Comparison of ENCODE assay signal across 8 cellular contexts in the genomic region with DNA sequence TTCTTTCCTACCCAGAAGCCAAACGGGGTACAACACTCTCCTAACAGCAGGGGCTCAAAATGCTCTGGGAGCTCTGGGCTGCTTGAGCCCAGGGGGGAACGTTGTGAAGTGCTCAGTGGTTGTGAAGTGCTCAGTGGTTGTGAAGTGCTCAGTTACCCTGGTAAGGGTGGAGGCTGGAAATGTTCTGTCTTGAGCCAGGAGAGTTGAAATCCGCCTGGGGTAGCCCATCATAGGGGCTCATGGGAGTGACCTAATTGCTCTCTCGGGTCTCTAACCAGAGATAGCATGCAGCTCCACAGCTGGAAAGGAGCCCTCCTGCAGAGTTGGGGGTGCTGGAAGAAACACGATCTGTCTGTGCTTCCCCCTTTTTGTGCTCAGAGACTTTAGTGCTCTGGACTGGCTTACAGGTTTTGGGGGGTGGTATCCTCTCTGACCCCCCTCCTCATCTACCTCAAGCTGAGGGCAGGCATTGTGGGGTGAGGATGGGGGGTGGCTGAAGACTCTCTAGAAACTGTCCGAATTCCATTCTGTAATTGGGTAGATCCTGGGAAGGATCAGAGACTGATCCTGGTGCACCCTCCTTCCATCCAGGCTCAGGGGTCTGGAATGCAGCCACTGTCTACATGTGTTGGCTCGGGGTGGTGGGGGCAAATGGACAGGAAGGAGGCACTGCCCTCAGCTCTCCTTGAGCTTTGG. TPM values are rescaled to one million over a fixed set of nuclear protein-coding genes. Genes with fewer than 3 reads are reported as not detected.
DNase-seq lines count a peak whose midpoint lies in the region; ATAC-seq and TF ChIP-seq lines count a peak whose summit lies in the region.

No MANE protein-coding gene starts in this region.

- TF ChIP-seq POLR2A in esophagus squamous epithelium (IDR thresholded peaks at IDR 0.05), result no peak

- ATAC-seq in HG02623 (IDR thresholded peaks at IDR 0.05; ENCODE audit: unreplicated experiment), result no peak

- H3K36me3 ChIP-seq in CD8-positive, alpha-beta memory T cell (ENCODE audit: insufficient read depth, low read length), result no peaks in the 10 kb centered on the region
- no peaks in the 10 kb centered on the region for H3K36me3 ChIP-seq in SJCRH30
- H3K36me3 ChIP-seq in esophagus squamous epithelium, result no peaks in the 10 kb centered on the region

- H3K36me3 Mint-ChIP-seq in CD8-positive, alpha-beta memory T cell, result peaks cover 0 to 4% (median 0%) of the 10 kb centered on the region in 3 donors
- no peaks in the 10 kb centered on the region for H3K36me3 Mint-ChIP-seq in osteocyte (ENCODE audit: unreplicated experiment)

- H3K27ac ChIP-seq in CD8-positive, alpha-beta memory T cell (ENCODE audit: low read depth, low read length), result no peak overlapping the region
- no peak overlapping the region for H3K27ac ChIP-seq in SJCRH30
- H3K27ac ChIP-seq in esophagus squamous epithelium, result peak overlapping the region; percentile 89 to 92 (median 91)

- no peak overlapping the region for H3K4me3 ChIP-seq in CD8-positive, alpha-beta memory T cell (ENCODE audit: low read length)
- peak overlapping the region; percentile 13; the same call in 1 of the 2 replicates for H3K4me3 ChIP-seq in SJCRH30
- peak overlapping the region; percentile 59 to 79 (median 72) for H3K4me3 ChIP-seq in esophagus squamous epithelium

- H3K4me1 ChIP-seq in CD8-positive, alpha-beta memory T cell (ENCODE audit: insufficient read depth, low read length), result peaks cover 6% of the 10 kb centered on the region
- H3K4me1 ChIP-seq in SJCRH30 (peaks cover 23% of the 10 kb centered on the region), esophagus squamous epithelium (peaks cover 9 to 66% (median 10%) of the 10 kb centered on the region in 3 donors)

- peaks cover 0 to 4% of the 10 kb centered on the region in 2 donors for H3K27me3 Mint-ChIP-seq in CD8-positive, alpha-beta memory T cell
- H3K27me3 Mint-ChIP-seq in osteocyte (ENCODE audit: unreplicated experiment), result no peaks in the 10 kb centered on the region

- H3K9me3 ChIP-seq in CD8-positive, alpha-beta memory T cell (ENCODE audit: low read length), result no peaks in the 10 kb centered on the region
- no peaks in the 10 kb centered on the region for H3K9me3 ChIP-seq in SJCRH30 (replicated peaks)
- no peaks in the 10 kb centered on the region for H3K9me3 ChIP-seq in esophagus squamous epithelium

- CTCF ChIA-PET in CD8-positive, alpha-beta memory T cell (lab: Charles Lee), result interaction anchor here (0.9 to 5.2 kb wide), 3 partner anchors 8 to 391 kb away, joined by 3 to 73 read pairs (median 4); partner anchors contain the start of gene PJA1

- TF ChIP-seq CTCF in esophagus squamous epithelium (IDR thresholded peaks at IDR 0.05) (no peak), osteocyte (IDR thresholded peaks at IDR 0.05) (no peak)

- POLR2A ChIA-PET in CD8-positive, alpha-beta memory T cell (lab: Charles Lee), result no interaction called here

- H3K4me3 Mint-ChIP-seq in CD8-positive, alpha-beta memory T cell, result peak overlapping the region; percentile 53 to 95 (median 77)
- peak overlapping the region; percentile 87 for H3K4me3 Mint-ChIP-seq in osteocyte (ENCODE audit: unreplicated experiment)

- peaks cover 17 to 33% (median 17%) of the 10 kb centered on the region in 3 donors for H3K4me1 Mint-ChIP-seq in CD8-positive, alpha-beta memory T cell
- H3K4me1 Mint-ChIP-seq in osteocyte (ENCODE audit: unreplicated experiment), result peaks cover 22% of the 10 kb centered on the region

- intact Hi-C loops in esophagus squamous epithelium (cut with DNase I), result no loop called here

- no peaks in the 10 kb centered on the region for H3K27me3 ChIP-seq in CD8-positive, alpha-beta memory T cell (ENCODE audit: insufficient read depth, low read length, poor library complexity, severe bottlenecking)
- peaks cover 5% of the 10 kb centered on the region for H3K27me3 ChIP-seq in SJCRH30
- peaks cover 0 to 3% (median 0%) of the 10 kb centered on the region in 4 donors for H3K27me3 ChIP-seq in esophagus squamous epithelium

- H3K27ac Mint-ChIP-seq in CD8-positive, alpha-beta memory T cell, result peak overlapping the region in 2 of 8 donors; percentile 39 to 47
- H3K27ac Mint-ChIP-seq in osteocyte (ENCODE audit: unreplicated experiment), result peak overlapping the region; percentile 78

- DNase-seq in CD8-positive, alpha-beta memory T cell, result no peak
- peak in 1 of 2 experiments; percentile 13 for DNase-seq in SJCRH30
- no peak for DNase-seq in esophagus squamous epithelium (lab: John Stamatoyannopoulos, UW)
- peak; percentile 59 for DNase-seq in osteocyte (ENCODE audit: extremely low spot score, unreplicated experiment)
- no peak for DNase-seq in NCI-H1436 treated with DMSO at 0.1 percent for 48 hours (lab: John Stamatoyannopoulos, UW)
- DNase-seq in stimulated activated CD4-positive, alpha-beta T cell treated with anti-CD3 and anti-CD28 coated beads, Interleukin-15, amount 100 ng/mL, for 24 hours, result no peak
- DNase-seq in activated gamma-delta T cell treated with Interleukin-2 at 50 U/mL for 16 hours, result no peak

- H3K9me3 Mint-ChIP-seq in CD8-positive, alpha-beta memory T cell, result no peaks in the 10 kb centered on the region
- H3K9me3 Mint-ChIP-seq in osteocyte (ENCODE audit: unreplicated experiment), result no peaks in the 10 kb centered on the region

- 0 to 33% methylated on average over 1 to 3 of the region's 7 CpGs for WGBS in esophagus squamous epithelium, 2 donors

RNA-seq across cellular contexts. Expression of gene EFNB1, which starts 2.7 kb away (rescaled TPM):
- 1 to 10 TPM; 7.2 to 7.7 TPM for total RNA-seq in CD8-positive, alpha-beta memory T cell
- polyA plus RNA-seq in CD8-positive, alpha-beta memory T cell, result 4.8 TPM
- total RNA-seq in SJCRH30 (2014; rRNA removed; shearing (Covaris generic)), result 11.4 and 11.9 TPM in 2 replicates
- total RNA-seq in esophagus squamous epithelium, result 10 to 100 TPM; 40.4 to 53.4 (median 46.7) TPM
- total RNA-seq in osteocyte, result 17.2 and 18.2 TPM in 2 replicates

Comparison
In these comparisons a context has a peak if more than half of its experiments do, and no peak if none do; other contexts are left out.
1. H3K27ac ChIP-seq: peak in esophagus squamous epithelium (4 of 4); none in CD8-positive, alpha-beta memory T cell (single experiment) and SJCRH30 (single experiment).